Comparison of ENCODE assay signal across 14 cellular contexts in genomic region chr1:8866173-8866791, GRCh38. TPM values are rescaled to one million over a fixed set of nuclear protein-coding genes. Genes with fewer than 3 reads are reported as not detected.
DNase-seq lines count a peak whose midpoint lies in the region; ATAC-seq and TF ChIP-seq lines count a peak whose summit lies in the region.
"Had no signal": no experiment of that assay in that cellular context is flagged by ENCODE, and none has a peak within 500 bp of the region (broad histone marks: within the 10 kb centered on the region; RNA-seq: fewer than 3 reads in every experiment).

No MANE protein-coding gene starts in this region.

- peaks cover 89% of the 10 kb centered on the region for H3K36me3 Mint-ChIP-seq in activated CD4-positive, alpha-beta T cell treated with anti-CD3 and anti-CD28 coated beads, Interleukin-2, amount 10 ng/mL, durations not matched to agents 7 days and 5 days (ENCODE audit: low read depth)
- H3K36me3 Mint-ChIP-seq in activated T-cell treated with anti-CD3 and anti-CD28 coated beads, Interleukin-2, amount 50 U/mL, for 72 hours (ENCODE audit: insufficient read depth in 2 of 2) = peaks cover 24 to 50% of the 10 kb centered on the region in 2 donors
- peaks cover 51% of the 10 kb centered on the region for H3K36me3 Mint-ChIP-seq in mesothelial cell of epicardium

- H3K27ac Mint-ChIP-seq in activated CD4-positive, alpha-beta T cell treated with anti-CD3 and anti-CD28 coated beads, Interleukin-2, amount 10 ng/mL, durations not matched to agents 7 days and 5 days = peak overlapping the region; percentile 57
- peak overlapping the region; percentile 82 for H3K27ac Mint-ChIP-seq in activated T-cell treated with anti-CD3 and anti-CD28 coated beads, Interleukin-2, amount 50 U/mL, for 72 hours
- peak overlapping the region; percentile 6 for H3K27ac Mint-ChIP-seq in mesothelial cell of epicardium

- no peak overlapping the region for H3K27ac ChIP-seq in right cardiac atrium (ENCODE audit: low read length)
- H3K27ac ChIP-seq: brain microvascular endothelial cell, testis had no signal

- no peaks in the 10 kb centered on the region for H3K4me1 ChIP-seq in right cardiac atrium (ENCODE audit: control insufficient read depth, insufficient read depth, low read length)
- H3K4me1 ChIP-seq: testis had no signal

- POLR2A ChIA-PET in activated CD4-positive, alpha-beta T cell treated with anti-CD3 and anti-CD28 coated beads, Interleukin-2, amount 10 ng/mL, durations not matched to agents 7 days and 5 days (lab: Charles Lee) = interaction anchor here (0.6 kb wide), 1 partner anchor 12 kb away, joined by 6 read pairs; the partner anchor contains the start of gene ENO1

- H3K4me3 Mint-ChIP-seq in activated CD4-positive, alpha-beta T cell treated with anti-CD3 and anti-CD28 coated beads, Interleukin-2, amount 10 ng/mL, durations not matched to agents 7 days and 5 days = no peak overlapping the region
- peak overlapping the region; percentile 5 to 8 for H3K4me3 Mint-ChIP-seq in activated T-cell treated with anti-CD3 and anti-CD28 coated beads, Interleukin-2, amount 50 U/mL, for 72 hours
- no peak overlapping the region for H3K4me3 Mint-ChIP-seq in mesothelial cell of epicardium

- DNase-seq in activated CD4-positive, alpha-beta T cell treated with anti-CD3 and anti-CD28 coated beads, Interleukin-2, amount 10 ng/mL, durations not matched to agents 7 days and 5 days = no peak
- no peak for DNase-seq in activated CD4-positive, alpha-beta T cell treated with anti-CD3 and anti-CD28 coated beads, Interleukin-2, amount 50 U/mL, for 1 hour
- DNase-seq in activated T-cell treated with anti-CD3 and anti-CD28 coated beads, Interleukin-2, amount 50 U/mL, for 72 hours = no peak
- no peak for DNase-seq in mesothelial cell of epicardium (ENCODE audit: low spot score in 2 of 2, unreplicated experiment in 2 of 2)
- no peak for DNase-seq in HPDE6-E6E7 (ENCODE audit: extremely low spot score)
- no peak for DNase-seq in right cardiac atrium
- DNase-seq: brain microvascular endothelial cell; naive thymus-derived CD4-positive, alpha-beta T cell; NCI-H1930; NCI-H524; OCI-M1; testis had no signal

- H3K27me3 ChIP-seq in right cardiac atrium (ENCODE audit: control insufficient read depth, insufficient read depth) = no peaks in the 10 kb centered on the region
- H3K27me3 ChIP-seq: brain microvascular endothelial cell, testis had no signal

- no peaks in the 10 kb centered on the region for H3K9me3 ChIP-seq in right cardiac atrium (ENCODE audit: control insufficient read depth, low read length)
- H3K9me3 ChIP-seq: testis had no signal

- no peaks in the 10 kb centered on the region for H3K27me3 Mint-ChIP-seq in activated CD4-positive, alpha-beta T cell treated with anti-CD3 and anti-CD28 coated beads, Interleukin-2, amount 10 ng/mL, durations not matched to agents 7 days and 5 days
- H3K27me3 Mint-ChIP-seq in activated T-cell treated with anti-CD3 and anti-CD28 coated beads, Interleukin-2, amount 50 U/mL, for 72 hours (ENCODE audit: low read depth) = no peaks in the 10 kb centered on the region
- no peaks in the 10 kb centered on the region for H3K27me3 Mint-ChIP-seq in mesothelial cell of epicardium (ENCODE audit: low read depth)
- H3K27me3 Mint-ChIP-seq: naive thymus-derived CD4-positive, alpha-beta T cell had no signal

- TF ChIP-seq CTCF in mesothelial cell of epicardium (IDR thresholded peaks at IDR 0.05; ENCODE audit: unreplicated experiment) = no peak

- peak; percentile 27 for TF ChIP-seq POLR2A in GM18951 (IDR thresholded peaks at IDR 0.05; ENCODE audit: extremely low read depth, insufficient read depth, insufficient read length)

- H3K4me1 Mint-ChIP-seq in activated CD4-positive, alpha-beta T cell treated with anti-CD3 and anti-CD28 coated beads, Interleukin-2, amount 10 ng/mL, durations not matched to agents 7 days and 5 days = peaks cover 56% of the 10 kb centered on the region
- H3K4me1 Mint-ChIP-seq in activated T-cell treated with anti-CD3 and anti-CD28 coated beads, Interleukin-2, amount 50 U/mL, for 72 hours (ENCODE audit: low read depth) = peaks cover 74% of the 10 kb centered on the region
- H3K4me1 Mint-ChIP-seq in mesothelial cell of epicardium = peaks cover 11% of the 10 kb centered on the region

- intact Hi-C loops in right cardiac atrium (cut with DNase I) = no loop called here

- ATAC-seq in activated T-cell treated with anti-CD3 and anti-CD28 coated beads, Interleukin-2, amount 50 U/mL, for 72 hours (replicated peaks in 1 of 2) = peak; percentile 35 to 50
- ATAC-seq in GM18868 (IDR thresholded peaks at IDR 0.05; ENCODE audit: unreplicated experiment) (no peak), right cardiac atrium (no peak)
- ATAC-seq: naive thymus-derived CD4-positive, alpha-beta T cell had no signal

- WGBS in right cardiac atrium = 89% methylated on average over 10 of the region's 10 CpGs

- no peak overlapping the region for H3K4me3 ChIP-seq in right cardiac atrium (ENCODE audit: low read length)
- H3K4me3 ChIP-seq: testis had no signal

- no peaks in the 10 kb centered on the region for H3K9me3 Mint-ChIP-seq in activated CD4-positive, alpha-beta T cell treated with anti-CD3 and anti-CD28 coated beads, Interleukin-2, amount 10 ng/mL, durations not matched to agents 7 days and 5 days
- H3K9me3 Mint-ChIP-seq in activated T-cell treated with anti-CD3 and anti-CD28 coated beads, Interleukin-2, amount 50 U/mL, for 72 hours = no peaks in the 10 kb centered on the region
- no peaks in the 10 kb centered on the region for H3K9me3 Mint-ChIP-seq in mesothelial cell of epicardium
- H3K9me3 Mint-ChIP-seq: naive thymus-derived CD4-positive, alpha-beta T cell had no signal

- in situ Hi-C loops in GM18951 (cut with MboI; ENCODE audit: low sequenced_read_pairs, unreplicated experiment) = no loop called here

- CTCF ChIA-PET in activated CD4-positive, alpha-beta T cell treated with anti-CD3 and anti-CD28 coated beads, Interleukin-2, amount 10 ng/mL, durations not matched to agents 7 days and 5 days (lab: Charles Lee) = interaction anchor here (0.6 to 1.4 kb wide), 9 partner anchors 8 to 762 kb away, joined by 3 to 7 read pairs (median 4); partner anchors contain the start of gene ENO1

RNA-seq across cellular contexts. Expression of gene ENO1, which starts 12.2 kb away (rescaled TPM):
- 1,000 to 10,000 TPM; 1,608 to 1,874 TPM for total RNA-seq in activated CD4-positive, alpha-beta T cell treated with anti-CD3 and anti-CD28 coated beads, Interleukin-2, amount 10 ng/mL, durations not matched to agents 7 days and 5 days
- 1,000 to 10,000 TPM; 1,803 to 1,841 TPM for total RNA-seq in activated T-cell treated with anti-CD3 and anti-CD28 coated beads, Interleukin-2, amount 50 U/mL, for 72 hours
- total RNA-seq in mesothelial cell of epicardium (1,024 to 1,067 TPM (median 1,030 TPM) in 3 replicates), right cardiac atrium (100 to 1,000 TPM; 146 to 335 (median 212) TPM)
- 138 TPM for polyA plus RNA-seq in right cardiac atrium

RNA-seq across cellular contexts. Expression of gene RERE, which starts 48.8 kb away (rescaled TPM):
- 10 to 100 TPM; 68.5 to 68.7 TPM for total RNA-seq in activated CD4-positive, alpha-beta T cell treated with anti-CD3 and anti-CD28 coated beads, Interleukin-2, amount 10 ng/mL, durations not matched to agents 7 days and 5 days
- total RNA-seq in activated T-cell treated with anti-CD3 and anti-CD28 coated beads, Interleukin-2, amount 50 U/mL, for 72 hours = 100 to 1,000 TPM in 1 of 2 donors, 10 to 100 TPM in 1; 98.7 to 105 TPM
- total RNA-seq in mesothelial cell of epicardium (177 to 187 TPM (median 187 TPM) in 3 replicates), right cardiac atrium (100 to 1,000 TPM; 155 to 175 (median 162) TPM)
- 72.4 TPM for polyA plus RNA-seq in right cardiac atrium

Comparison
In these comparisons a context has a peak if more than half of its experiments do, and no peak if none do; other contexts are left out.
1. H3K27ac Mint-ChIP-seq: peak in every context shown above with its lines; median percentile 82 in activated T-cell treated with anti-CD3 and anti-CD28 coated beads, Interleukin-2, amount 50 U/mL, for 72 hours; 57 in activated CD4-positive, alpha-beta T cell treated with anti-CD3 and anti-CD28 coated beads, Interleukin-2, amount 10 ng/mL, durations not matched to agents 7 days and 5 days; 6 in mesothelial cell of epicardium.
2. H3K4me3 Mint-ChIP-seq: peak in activated T-cell treated with anti-CD3 and anti-CD28 coated beads, Interleukin-2, amount 50 U/mL, for 72 hours (2 of 2); none in activated CD4-positive, alpha-beta T cell treated with anti-CD3 and anti-CD28 coated beads, Interleukin-2, amount 10 ng/mL, durations not matched to agents 7 days and 5 days (single experiment) and mesothelial cell of epicardium (single experiment).
3. ATAC-seq: peak in activated T-cell treated with anti-CD3 and anti-CD28 coated beads, Interleukin-2, amount 50 U/mL, for 72 hours (2 of 2); none in GM18868 (single experiment) and right cardiac atrium (0 of 2).